12 cellular contexts compared by ENCODE assay signal in genomic region chr3:15520185-15520584, GRCh38. TPM values are rescaled to one million over a fixed set of nuclear protein-coding genes. Genes with fewer than 3 reads are reported as not detected.
A peak's percentile ranks its signal among the peaks of the same experiment; 100 is the strongest.
DNase-seq lines count a peak whose midpoint lies in the region; ATAC-seq and TF ChIP-seq lines count a peak whose summit lies in the region.
"Had no signal": no experiment of that assay in that cellular context is flagged by ENCODE, and none has a peak within 500 bp of the region (broad histone marks: within the 10 kb centered on the region; RNA-seq: fewer than 3 reads in every experiment).

No MANE protein-coding gene starts in this region.

- CTCF ChIA-PET in naive thymus-derived CD4-positive, alpha-beta T cell (lab: Charles Lee) = no interaction called here

- peaks cover 7 to 21% (median 12%) of the 10 kb centered on the region in 7 donors for H3K4me1 Mint-ChIP-seq in naive thymus-derived CD4-positive, alpha-beta T cell

- DNase-seq in NK-92 treated with Interleukin-12 subunit alpha and Interleukin-12 subunit beta, amount 100 ng/mL, for 24 hours (lab: John Stamatoyannopoulos, UW) = peak; percentile 64
- DNase-seq in NK-92 (lab: John Stamatoyannopoulos, UW; ENCODE audit: unreplicated experiment) = no peak
- DNase-seq in HT1080 (ENCODE audit: low read depth) = peak; percentile 15
- no peak for DNase-seq in ascending aorta (ENCODE audit: low spot score in 2 of 2)
- no peak for DNase-seq in naive thymus-derived CD4-positive, alpha-beta T cell
- DNase-seq in effector CD8-positive, alpha-beta T cell (lab: John Stamatoyannopoulos, UW) = no peak
- no peak for DNase-seq in brain microvascular endothelial cell
- no peak for DNase-seq in NCI-H2171 (lab: John Stamatoyannopoulos, UW)
- DNase-seq: NCI-H345 had no signal

- intact Hi-C loops in ascending aorta (cut with DNase I) = no loop called here
- intact Hi-C loops in naive thymus-derived CD4-positive, alpha-beta T cell (cut with micrococcal nuclease) = no loop called here

- H3K36me3 ChIP-seq in ascending aorta = no peaks in the 10 kb centered on the region
- no peaks in the 10 kb centered on the region for H3K36me3 ChIP-seq in naive thymus-derived CD4-positive, alpha-beta T cell (ENCODE audit: control insufficient read depth in 2 of 3, insufficient read depth in 3 of 3, low read length in 3 of 3)
- H3K36me3 ChIP-seq in brain microvascular endothelial cell (replicated peaks) = no peaks in the 10 kb centered on the region

- no peaks in the 10 kb centered on the region for H3K27me3 ChIP-seq in ascending aorta
- no peaks in the 10 kb centered on the region for H3K27me3 ChIP-seq in naive thymus-derived CD4-positive, alpha-beta T cell (ENCODE audit: control insufficient read depth in 2 of 2, insufficient read depth in 2 of 2, low read length in 2 of 2)
- H3K27me3 ChIP-seq in brain microvascular endothelial cell (replicated peaks) = no peaks in the 10 kb centered on the region

- H3K4me3 Mint-ChIP-seq in naive thymus-derived CD4-positive, alpha-beta T cell = peak overlapping the region in 1 of 10 donors; percentile 67
- H3K4me3 Mint-ChIP-seq: WTC11 had no signal

- no peaks in the 10 kb centered on the region for H3K9me3 ChIP-seq in ascending aorta
- H3K9me3 ChIP-seq in naive thymus-derived CD4-positive, alpha-beta T cell (ENCODE audit: control insufficient read depth in 2 of 3, low read length in 3 of 3) = no peaks in the 10 kb centered on the region

- peak; percentile 56 for ATAC-seq in naive thymus-derived CD4-positive, alpha-beta T cell
- ATAC-seq: WTC11 had no signal

- H3K27ac Mint-ChIP-seq in naive thymus-derived CD4-positive, alpha-beta T cell = peak overlapping the region in 1 of 9 donors; percentile 60
- H3K27ac Mint-ChIP-seq: WTC11 had no signal

- peaks cover 0 to 14% (median 6%) of the 10 kb centered on the region in 5 donors for H3K27me3 Mint-ChIP-seq in naive thymus-derived CD4-positive, alpha-beta T cell

- peaks cover 0 to 1% (median 0%) of the 10 kb centered on the region in 11 donors for H3K9me3 Mint-ChIP-seq in naive thymus-derived CD4-positive, alpha-beta T cell
- H3K9me3 Mint-ChIP-seq: WTC11 had no signal

- H3K4me1 ChIP-seq in ascending aorta = peaks cover 3 to 11% of the 10 kb centered on the region in 2 donors
- H3K4me1 ChIP-seq in naive thymus-derived CD4-positive, alpha-beta T cell (ENCODE audit: control insufficient read depth in 2 of 2, insufficient read depth in 2 of 2, low read length in 2 of 2) = peaks cover 0 to 3% of the 10 kb centered on the region in 2 donors

- POLR2A ChIA-PET in naive thymus-derived CD4-positive, alpha-beta T cell (lab: Charles Lee) = no interaction called here

- H3K27ac ChIP-seq in ascending aorta = peak overlapping the region; percentile 61 to 69
- no peak overlapping the region for H3K27ac ChIP-seq in naive thymus-derived CD4-positive, alpha-beta T cell (ENCODE audit: low read depth, low read length)
- no peak overlapping the region for H3K27ac ChIP-seq in brain microvascular endothelial cell
- H3K27ac ChIP-seq: 22Rv1 had no signal

- TF ChIP-seq CTCF in ascending aorta (IDR thresholded peaks at IDR 0.05) = no peak
- TF ChIP-seq CTCF in brain microvascular endothelial cell (IDR thresholded peaks at IDR 0.05; ENCODE audit: low read depth, low read length, missing control alignments) = no peak

- H3K4me3 ChIP-seq in ascending aorta (peak overlapping the region; percentile 46 to 48), brain microvascular endothelial cell (ENCODE audit: low read depth, low read length) (no peak overlapping the region)
- H3K4me3 ChIP-seq in naive thymus-derived CD4-positive, alpha-beta T cell (ENCODE audit: low read length) = no peak overlapping the region
- H3K4me3 ChIP-seq: skin epidermis had no signal

- H3K36me3 Mint-ChIP-seq in naive thymus-derived CD4-positive, alpha-beta T cell = peaks cover 0 to 2% (median 0%) of the 10 kb centered on the region in 5 donors
- H3K36me3 Mint-ChIP-seq: WTC11 had no signal

- in situ Hi-C loops in brain microvascular endothelial cell (cut with HindIII; ENCODE audit: low pct_ligation_motif_present, low sequenced_read_pairs) = no loop called here

RNA-seq across cellular contexts. Expression of gene COLQ, which starts 1.3 kb away (rescaled TPM):
- 0.27 TPM in 1 of 2 replicates, not detected in the other for total RNA-seq in HT1080 (2014; rRNA removed; shearing (Covaris generic))
- 0.07 and 0.09 TPM in 2 replicates for polyA plus RNA-seq in HT1080 (2015; cell fraction: cytosol; rRNA removed)
- 0.67 and 1.4 TPM in 2 replicates for polyA plus RNA-seq in HT1080 (2015; cell fraction: nucleus; rRNA removed)
- 4.6 TPM for total RNA-seq in ascending aorta
- total RNA-seq in naive thymus-derived CD4-positive, alpha-beta T cell = 1 to 10 TPM; 3.1 to 6.6 (median 4.9) TPM
- under 1 TPM; 0.26 TPM for polyA plus RNA-seq in naive thymus-derived CD4-positive, alpha-beta T cell

Comparison
In these comparisons a context has a peak if more than half of its experiments do, and no peak if none do; other contexts are left out.
1. DNase-seq: peak in NK-92 treated with Interleukin-12 subunit alpha and Interleukin-12 subunit beta, amount 100 ng/mL, for 24 hours (single experiment) and HT1080 (single experiment); none in NK-92 (single experiment), ascending aorta (0 of 2), naive thymus-derived CD4-positive, alpha-beta T cell (0 of 9), effector CD8-positive, alpha-beta T cell (single experiment), brain microvascular endothelial cell (single experiment) and NCI-H2171 (single experiment).
2. H3K27ac ChIP-seq: peak in ascending aorta (2 of 2); none in naive thymus-derived CD4-positive, alpha-beta T cell (single experiment) and brain microvascular endothelial cell (single experiment).
3. H3K4me3 ChIP-seq: peak in ascending aorta (2 of 2); none in naive thymus-derived CD4-positive, alpha-beta T cell (single experiment) and brain microvascular endothelial cell (single experiment).